1 cellular context compared by ENCODE assay signal in the genomic region with DNA sequence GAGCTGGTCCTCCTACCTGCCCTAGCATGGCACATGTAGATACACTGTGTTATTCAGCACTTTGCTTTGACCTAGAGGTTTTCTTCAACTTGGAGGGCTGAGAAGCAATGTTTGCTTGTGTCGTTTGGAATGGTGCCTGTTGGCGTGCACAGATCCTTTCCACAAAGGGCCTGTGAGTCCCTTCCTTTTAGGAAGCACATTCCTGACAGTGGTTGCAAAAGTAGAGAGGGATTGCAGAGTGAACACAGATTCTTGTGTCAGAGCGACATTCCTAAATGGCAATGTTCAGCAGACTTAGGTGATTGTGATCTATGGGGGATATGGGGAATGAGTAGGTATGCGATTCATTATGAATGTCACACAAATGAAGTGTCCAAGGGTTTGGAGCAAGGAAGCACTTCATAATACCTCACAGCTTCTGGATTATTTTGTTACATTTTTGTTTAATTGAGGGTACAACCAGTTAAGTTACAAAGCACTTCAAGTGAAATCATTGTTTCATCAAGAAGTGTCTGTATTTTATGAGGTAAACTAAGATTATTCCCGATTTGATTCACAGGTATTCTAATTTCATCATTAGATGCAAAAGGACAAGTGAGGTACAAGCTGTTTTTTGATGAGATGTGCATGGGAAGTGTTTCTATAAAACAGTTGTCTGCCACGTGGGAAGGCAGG.
A peak's percentile ranks its signal among the peaks of the same experiment; 100 is the strongest.
TF ChIP-seq lines count a peak whose summit lies in the region.

No MANE protein-coding gene starts in this region.

TF ChIP-seq in HepG2, 621 proteins besides CTCF, POLR2A, EP300 and RAD21 (continued from another document and continues in another):
- TF ChIP-seq HOXA5 (CRISPR knock-in tag; IDR thresholded peaks at IDR 0.05) = no peak
- no peak for TF ChIP-seq ATF7 (IDR thresholded peaks at IDR 0.05)
- no peak for TF ChIP-seq ATF7 (CRISPR knock-in tag; IDR thresholded peaks at IDR 0.05)
- peak; percentile 54; the same call in 1 of the 2 replicates for TF ChIP-seq ZNF644 (CRISPR knock-in tag; IDR thresholded peaks at IDR 0.05; ENCODE audit: low read depth)
- no peak for TF ChIP-seq MEIS1 (CRISPR knock-in tag; IDR thresholded peaks at IDR 0.05; ENCODE audit: borderline replicate concordance)
- no peak for TF ChIP-seq RORA (CRISPR knock-in tag; IDR thresholded peaks at IDR 0.05)
- TF ChIP-seq PAX8 (CRISPR knock-in tag; IDR thresholded peaks at IDR 0.05; ENCODE audit: borderline replicate concordance) = 0 out of 2 replicates have a peak, but pooled peaks have one; percentile 45
- TF ChIP-seq ZBTB3 (CRISPR knock-in tag; IDR thresholded peaks at IDR 0.05; ENCODE audit: borderline replicate concordance, low read depth) = 0 out of 2 replicates have a peak, but pooled peaks have one; percentile 21
- TF ChIP-seq ZNF563 (CRISPR knock-in tag; IDR thresholded peaks at IDR 0.05) = no peak; the same call in 1 of the 2 replicates
- TF ChIP-seq, protein P1, sequence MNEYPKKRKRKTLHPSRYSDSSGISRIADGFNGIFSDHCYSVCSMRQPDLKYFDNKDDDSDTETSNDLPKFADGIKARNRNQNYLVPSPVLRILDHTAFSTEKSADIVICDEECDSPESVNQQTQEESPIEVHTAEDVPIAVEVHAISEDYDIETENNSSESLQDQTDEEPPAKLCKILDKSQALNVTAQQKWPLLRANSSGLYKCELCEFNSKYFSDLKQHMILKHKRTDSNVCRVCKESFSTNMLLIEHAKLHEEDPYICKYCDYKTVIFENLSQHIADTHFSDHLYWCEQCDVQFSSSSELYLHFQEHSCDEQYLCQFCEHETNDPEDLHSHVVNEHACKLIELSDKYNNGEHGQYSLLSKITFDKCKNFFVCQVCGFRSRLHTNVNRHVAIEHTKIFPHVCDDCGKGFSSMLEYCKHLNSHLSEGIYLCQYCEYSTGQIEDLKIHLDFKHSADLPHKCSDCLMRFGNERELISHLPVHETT (CRISPR knock-in tag; conservative IDR thresholded peaks at IDR 0.05) = no peak
- no peak for TF ChIP-seq MIER2 (CRISPR knock-in tag; IDR thresholded peaks at IDR 0.05)
- TF ChIP-seq SETDB1 (CRISPR knock-in tag; IDR thresholded peaks at IDR 0.05; ENCODE audit: borderline replicate concordance) = no peak
- TF ChIP-seq, protein P2, sequence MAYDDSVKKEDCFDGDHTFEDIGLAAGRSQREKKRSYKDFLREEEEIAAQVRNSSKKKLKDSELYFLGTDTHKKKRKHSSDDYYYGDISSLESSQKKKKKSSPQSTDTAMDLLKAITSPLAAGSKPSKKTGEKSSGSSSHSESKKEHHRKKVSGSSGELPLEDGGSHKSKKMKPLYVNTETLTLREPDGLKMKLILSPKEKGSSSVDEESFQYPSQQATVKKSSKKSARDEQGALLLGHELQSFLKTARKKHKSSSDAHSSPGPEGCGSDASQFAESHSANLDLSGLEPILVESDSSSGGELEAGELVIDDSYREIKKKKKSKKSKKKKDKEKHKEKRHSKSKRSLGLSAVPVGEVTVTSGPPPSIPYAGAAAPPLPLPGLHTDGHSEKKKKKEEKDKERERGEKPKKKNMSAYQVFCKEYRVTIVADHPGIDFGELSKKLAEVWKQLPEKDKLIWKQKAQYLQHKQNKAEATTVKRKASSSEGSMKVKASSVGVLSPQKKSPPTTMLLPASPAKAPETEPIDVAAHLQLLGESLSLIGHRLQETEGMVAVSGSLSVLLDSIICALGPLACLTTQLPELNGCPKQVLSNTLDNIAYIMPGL (CRISPR knock-in tag; IDR thresholded peaks at IDR 0.05; ENCODE audit: borderline replicate concordance in 1 of 2, low read depth in 1 of 2) = 0 out of 4 replicates have a peak, but pooled peaks of 1 of the 2 experiments have one; percentile 43
- 0 out of 2 replicates have a peak, but pooled peaks have one; percentile 11 for TF ChIP-seq ZNF383 (CRISPR knock-in tag; IDR thresholded peaks at IDR 0.05; ENCODE audit: borderline replicate concordance)
- no peak for TF ChIP-seq ONECUT2 (CRISPR knock-in tag; IDR thresholded peaks at IDR 0.05)
- TF ChIP-seq GLI4 (CRISPR knock-in tag; IDR thresholded peaks at IDR 0.05; ENCODE audit: borderline replicate concordance) = no peak
- no peak for TF ChIP-seq HDAC6 (IDR thresholded peaks at IDR 0.05; ENCODE audit: low read depth, low read length)
- no peak for TF ChIP-seq RBM39 (IDR thresholded peaks at IDR 0.05; ENCODE audit: low read depth, low read length, poor library complexity, severe bottlenecking)
- 0 out of 2 replicates have a peak, but pooled peaks have one; percentile 9 for TF ChIP-seq ZNF136 (CRISPR knock-in tag; IDR thresholded peaks at IDR 0.05; ENCODE audit: low read depth)
- TF ChIP-seq SAP130 (CRISPR knock-in tag; IDR thresholded peaks at IDR 0.05; ENCODE audit: low read depth) = peak; percentile 53
- TF ChIP-seq SALL1 (CRISPR knock-in tag; IDR thresholded peaks at IDR 0.05) = 0 out of 2 replicates have a peak, but pooled peaks have one; percentile 13
- TF ChIP-seq, protein P3, sequence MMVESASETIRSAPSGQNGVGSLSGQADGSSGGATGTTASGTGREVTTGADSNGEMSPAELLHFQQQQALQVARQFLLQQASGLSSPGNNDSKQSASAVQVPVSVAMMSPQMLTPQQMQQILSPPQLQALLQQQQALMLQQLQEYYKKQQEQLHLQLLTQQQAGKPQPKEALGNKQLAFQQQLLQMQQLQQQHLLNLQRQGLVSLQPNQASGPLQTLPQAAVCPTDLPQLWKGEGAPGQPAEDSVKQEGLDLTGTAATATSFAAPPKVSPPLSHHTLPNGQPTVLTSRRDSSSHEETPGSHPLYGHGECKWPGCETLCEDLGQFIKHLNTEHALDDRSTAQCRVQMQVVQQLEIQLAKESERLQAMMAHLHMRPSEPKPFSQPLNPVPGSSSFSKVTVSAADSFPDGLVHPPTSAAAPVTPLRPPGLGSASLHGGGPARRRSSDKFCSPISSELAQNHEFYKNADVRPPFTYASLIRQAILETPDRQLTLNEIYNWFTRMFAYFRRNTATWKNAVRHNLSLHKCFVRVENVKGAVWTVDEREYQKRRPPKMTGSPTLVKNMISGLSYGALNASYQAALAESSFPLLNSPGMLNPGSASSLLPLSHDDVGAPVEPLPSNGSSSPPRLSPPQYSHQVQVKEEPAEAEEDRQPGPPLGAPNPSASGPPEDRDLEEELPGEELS (CRISPR knock-in tag; IDR thresholded peaks at IDR 0.05) = no peak
- no peak for TF ChIP-seq FOXA1 (IDR thresholded peaks at IDR 0.05)
- peak; percentile 44; the same call in 1 of the 2 replicates for TF ChIP-seq FOXA1 (CRISPR knock-in tag; IDR thresholded peaks at IDR 0.05)
- TF ChIP-seq, protein P4, sequence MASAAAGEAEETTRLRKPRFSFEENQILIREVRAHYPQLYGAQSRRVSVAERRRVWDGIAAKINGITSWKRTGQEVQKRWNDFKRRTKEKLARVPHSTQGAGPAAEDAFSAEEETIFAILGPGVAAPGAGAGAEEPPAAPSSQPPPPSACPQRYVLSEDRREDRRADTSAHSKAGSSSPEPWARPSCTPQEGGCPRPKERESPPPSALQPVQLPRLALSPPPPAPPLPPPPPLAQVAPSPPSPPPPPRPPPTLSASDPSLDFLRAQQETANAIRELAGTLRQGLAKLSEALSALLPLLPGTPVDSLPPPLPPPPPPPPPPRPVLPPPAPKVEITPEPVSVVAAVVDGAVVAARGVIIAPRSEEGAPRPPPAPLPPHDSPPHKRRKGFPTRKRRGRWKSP (CRISPR knock-in tag; IDR thresholded peaks at IDR 0.05) = no peak
- 0 out of 2 replicates have a peak, but pooled peaks have one; percentile 26 for TF ChIP-seq KDM1A (CRISPR knock-in tag; IDR thresholded peaks at IDR 0.05)
- no peak for TF ChIP-seq ZNF331 (CRISPR knock-in tag; IDR thresholded peaks at IDR 0.05)
- TF ChIP-seq, protein P5, sequence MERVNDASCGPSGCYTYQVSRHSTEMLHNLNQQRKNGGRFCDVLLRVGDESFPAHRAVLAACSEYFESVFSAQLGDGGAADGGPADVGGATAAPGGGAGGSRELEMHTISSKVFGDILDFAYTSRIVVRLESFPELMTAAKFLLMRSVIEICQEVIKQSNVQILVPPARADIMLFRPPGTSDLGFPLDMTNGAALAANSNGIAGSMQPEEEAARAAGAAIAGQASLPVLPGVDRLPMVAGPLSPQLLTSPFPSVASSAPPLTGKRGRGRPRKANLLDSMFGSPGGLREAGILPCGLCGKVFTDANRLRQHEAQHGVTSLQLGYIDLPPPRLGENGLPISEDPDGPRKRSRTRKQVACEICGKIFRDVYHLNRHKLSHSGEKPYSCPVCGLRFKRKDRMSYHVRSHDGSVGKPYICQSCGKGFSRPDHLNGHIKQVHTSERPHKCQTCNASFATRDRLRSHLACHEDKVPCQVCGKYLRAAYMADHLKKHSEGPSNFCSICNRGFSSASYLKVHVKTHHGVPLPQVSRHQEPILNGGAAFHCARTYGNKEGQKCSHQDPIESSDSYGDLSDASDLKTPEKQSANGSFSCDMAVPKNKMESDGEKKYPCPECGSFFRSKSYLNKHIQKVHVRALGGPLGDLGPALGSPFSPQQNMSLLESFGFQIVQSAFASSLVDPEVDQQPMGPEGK (CRISPR knock-in tag; IDR thresholded peaks at IDR 0.05) = peak; percentile 36; the same call in 1 of the 2 replicates
- TF ChIP-seq, protein P6, sequence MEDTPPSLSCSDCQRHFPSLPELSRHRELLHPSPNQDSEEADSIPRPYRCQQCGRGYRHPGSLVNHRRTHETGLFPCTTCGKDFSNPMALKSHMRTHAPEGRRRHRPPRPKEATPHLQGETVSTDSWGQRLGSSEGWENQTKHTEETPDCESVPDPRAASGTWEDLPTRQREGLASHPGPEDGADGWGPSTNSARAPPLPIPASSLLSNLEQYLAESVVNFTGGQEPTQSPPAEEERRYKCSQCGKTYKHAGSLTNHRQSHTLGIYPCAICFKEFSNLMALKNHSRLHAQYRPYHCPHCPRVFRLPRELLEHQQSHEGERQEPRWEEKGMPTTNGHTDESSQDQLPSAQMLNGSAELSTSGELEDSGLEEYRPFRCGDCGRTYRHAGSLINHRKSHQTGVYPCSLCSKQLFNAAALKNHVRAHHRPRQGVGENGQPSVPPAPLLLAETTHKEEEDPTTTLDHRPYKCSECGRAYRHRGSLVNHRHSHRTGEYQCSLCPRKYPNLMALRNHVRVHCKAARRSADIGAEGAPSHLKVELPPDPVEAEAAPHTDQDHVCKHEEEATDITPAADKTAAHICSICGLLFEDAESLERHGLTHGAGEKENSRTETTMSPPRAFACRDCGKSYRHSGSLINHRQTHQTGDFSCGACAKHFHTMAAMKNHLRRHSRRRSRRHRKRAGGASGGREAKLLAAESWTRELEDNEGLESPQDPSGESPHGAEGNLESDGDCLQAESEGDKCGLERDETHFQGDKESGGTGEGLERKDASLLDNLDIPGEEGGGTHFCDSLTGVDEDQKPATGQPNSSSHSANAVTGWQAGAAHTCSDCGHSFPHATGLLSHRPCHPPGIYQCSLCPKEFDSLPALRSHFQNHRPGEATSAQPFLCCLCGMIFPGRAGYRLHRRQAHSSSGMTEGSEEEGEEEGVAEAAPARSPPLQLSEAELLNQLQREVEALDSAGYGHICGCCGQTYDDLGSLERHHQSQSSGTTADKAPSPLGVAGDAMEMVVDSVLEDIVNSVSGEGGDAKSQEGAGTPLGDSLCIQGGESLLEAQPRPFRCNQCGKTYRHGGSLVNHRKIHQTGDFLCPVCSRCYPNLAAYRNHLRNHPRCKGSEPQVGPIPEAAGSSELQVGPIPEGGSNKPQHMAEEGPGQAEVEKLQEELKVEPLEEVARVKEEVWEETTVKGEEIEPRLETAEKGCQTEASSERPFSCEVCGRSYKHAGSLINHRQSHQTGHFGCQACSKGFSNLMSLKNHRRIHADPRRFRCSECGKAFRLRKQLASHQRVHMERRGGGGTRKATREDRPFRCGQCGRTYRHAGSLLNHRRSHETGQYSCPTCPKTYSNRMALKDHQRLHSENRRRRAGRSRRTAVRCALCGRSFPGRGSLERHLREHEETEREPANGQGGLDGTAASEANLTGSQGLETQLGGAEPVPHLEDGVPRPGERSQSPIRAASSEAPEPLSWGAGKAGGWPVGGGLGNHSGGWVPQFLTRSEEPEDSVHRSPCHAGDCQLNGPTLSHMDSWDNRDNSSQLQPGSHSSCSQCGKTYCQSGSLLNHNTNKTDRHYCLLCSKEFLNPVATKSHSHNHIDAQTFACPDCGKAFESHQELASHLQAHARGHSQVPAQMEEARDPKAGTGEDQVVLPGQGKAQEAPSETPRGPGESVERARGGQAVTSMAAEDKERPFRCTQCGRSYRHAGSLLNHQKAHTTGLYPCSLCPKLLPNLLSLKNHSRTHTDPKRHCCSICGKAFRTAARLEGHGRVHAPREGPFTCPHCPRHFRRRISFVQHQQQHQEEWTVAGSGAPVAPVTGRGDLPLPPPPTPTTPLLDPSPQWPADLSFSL (CRISPR knock-in tag; IDR thresholded peaks at IDR 0.05) = peak; percentile 60
- TF ChIP-seq CEBPG (CRISPR knock-in tag; IDR thresholded peaks at IDR 0.05) = peak; percentile 82
- TF ChIP-seq BCL6 (CRISPR knock-in tag; IDR thresholded peaks at IDR 0.05) = peak; percentile 76
- TF ChIP-seq EZH2 (conservative IDR thresholded peaks at IDR 0.05; ENCODE audit: low read depth, low read length) = no peak
- TF ChIP-seq ZNF543 (CRISPR knock-in tag; IDR thresholded peaks at IDR 0.05) = 0 out of 2 replicates have a peak, but pooled peaks have one; percentile 16
- TF ChIP-seq FOSL2 (CRISPR knock-in tag; IDR thresholded peaks at IDR 0.05) = peak; percentile 38; the same call in 1 of the 2 replicates
- TF ChIP-seq, protein P7, sequence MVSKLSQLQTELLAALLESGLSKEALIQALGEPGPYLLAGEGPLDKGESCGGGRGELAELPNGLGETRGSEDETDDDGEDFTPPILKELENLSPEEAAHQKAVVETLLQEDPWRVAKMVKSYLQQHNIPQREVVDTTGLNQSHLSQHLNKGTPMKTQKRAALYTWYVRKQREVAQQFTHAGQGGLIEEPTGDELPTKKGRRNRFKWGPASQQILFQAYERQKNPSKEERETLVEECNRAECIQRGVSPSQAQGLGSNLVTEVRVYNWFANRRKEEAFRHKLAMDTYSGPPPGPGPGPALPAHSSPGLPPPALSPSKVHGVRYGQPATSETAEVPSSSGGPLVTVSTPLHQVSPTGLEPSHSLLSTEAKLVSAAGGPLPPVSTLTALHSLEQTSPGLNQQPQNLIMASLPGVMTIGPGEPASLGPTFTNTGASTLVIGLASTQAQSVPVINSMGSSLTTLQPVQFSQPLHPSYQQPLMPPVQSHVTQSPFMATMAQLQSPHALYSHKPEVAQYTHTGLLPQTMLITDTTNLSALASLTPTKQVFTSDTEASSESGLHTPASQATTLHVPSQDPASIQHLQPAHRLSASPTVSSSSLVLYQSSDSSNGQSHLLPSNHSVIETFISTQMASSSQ (IDR thresholded peaks at IDR 0.05; ENCODE audit: low read depth) = no peak
- TF ChIP-seq, protein P7 (CRISPR knock-in tag; IDR thresholded peaks at IDR 0.05; ENCODE audit: borderline replicate concordance) = no peak
- TF ChIP-seq LCORL (IDR thresholded peaks at IDR 0.05) = no peak
- TF ChIP-seq LCORL (CRISPR knock-in tag; IDR thresholded peaks at IDR 0.05) = peak; percentile 36; the same call in 1 of the 2 replicates
- TF ChIP-seq ISL2 (CRISPR knock-in tag; IDR thresholded peaks at IDR 0.05) = 0 out of 2 replicates have a peak, but pooled peaks have one; percentile 15
